14 cellular contexts compared by ENCODE assay signal in the genomic region with DNA sequence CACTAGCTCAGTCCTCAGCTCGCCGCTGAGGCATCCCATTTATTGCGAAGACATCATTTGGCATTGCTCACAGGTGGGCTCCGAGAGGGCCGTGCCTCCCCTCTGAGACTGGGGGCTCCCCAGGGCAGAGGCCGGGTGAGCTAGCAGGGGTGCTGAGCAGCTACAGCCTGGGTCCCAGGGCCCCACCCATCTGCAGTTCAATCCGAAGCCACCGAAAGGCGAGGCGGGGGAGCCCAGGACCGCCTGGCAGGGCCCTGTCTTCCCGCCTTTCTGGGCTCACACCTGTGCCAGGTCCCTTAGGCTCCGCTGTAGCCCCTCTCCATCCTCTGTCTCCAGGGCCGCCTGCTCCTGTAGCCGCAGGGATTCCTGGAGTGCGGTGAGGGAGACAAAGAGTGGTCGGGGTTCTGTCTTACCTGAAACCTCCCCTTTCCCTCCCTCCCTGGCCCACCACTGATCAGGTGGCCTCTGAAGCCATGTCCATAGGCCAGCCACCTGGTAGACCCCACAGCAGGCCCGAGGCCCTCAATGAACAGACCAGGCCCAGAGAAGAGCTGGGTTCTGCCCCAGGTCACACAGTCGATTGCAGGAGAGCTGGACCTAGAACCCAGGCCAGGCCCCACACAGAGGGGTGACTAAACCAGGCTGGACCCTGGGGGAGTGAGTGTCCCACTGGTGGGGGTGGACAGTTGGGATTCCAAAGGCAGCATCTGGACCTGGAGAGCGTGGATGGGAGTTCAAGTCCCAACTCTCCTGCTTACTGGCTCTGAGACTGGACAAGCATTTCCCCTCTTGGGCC. TPM values are rescaled to one million over a fixed set of nuclear protein-coding genes. Genes with fewer than 3 reads are reported as not detected.
A peak's percentile ranks its signal among the peaks of the same experiment; 100 is the strongest.
DNase-seq lines count a peak whose midpoint lies in the region; ATAC-seq and TF ChIP-seq lines count a peak whose summit lies in the region.
"Had no signal": no experiment of that assay in that cellular context is flagged by ENCODE, and none has a peak within 500 bp of the region (broad histone marks: within the 10 kb centered on the region; RNA-seq: fewer than 3 reads in every experiment).

No MANE protein-coding gene starts in this region.

- no peak overlapping the region for H3K4me3 Mint-ChIP-seq in activated T-cell treated with anti-CD3 and anti-CD28 coated beads, Interleukin-2, amount 50 U/mL, for 72 hours
- no peak overlapping the region for H3K4me3 Mint-ChIP-seq in type B pancreatic cell

- no peaks in the 10 kb centered on the region for H3K4me1 Mint-ChIP-seq in activated T-cell treated with anti-CD3 and anti-CD28 coated beads, Interleukin-2, amount 50 U/mL, for 72 hours (ENCODE audit: low read depth)
- peaks cover 4% of the 10 kb centered on the region for H3K4me1 Mint-ChIP-seq in type B pancreatic cell (ENCODE audit: unreplicated experiment)

- H3K36me3 ChIP-seq in mucosa of descending colon (ENCODE audit: low read depth) = peaks cover 12% of the 10 kb centered on the region

- intact Hi-C loops in mucosa of descending colon (cut with DNase I, micrococcal nuclease) = no loop called here

- TF ChIP-seq CTCF in coronary artery (IDR thresholded peaks at IDR 0.05) (no peak), mucosa of descending colon (IDR thresholded peaks at IDR 0.05) (no peak), type B pancreatic cell (conservative IDR thresholded peaks at IDR 0.05) (no peak)

- no peaks in the 10 kb centered on the region for H3K27me3 Mint-ChIP-seq in activated T-cell treated with anti-CD3 and anti-CD28 coated beads, Interleukin-2, amount 50 U/mL, for 72 hours (ENCODE audit: low read depth)
- H3K27me3 Mint-ChIP-seq in type B pancreatic cell = no peaks in the 10 kb centered on the region

- no peak overlapping the region for H3K27ac Mint-ChIP-seq in activated T-cell treated with anti-CD3 and anti-CD28 coated beads, Interleukin-2, amount 50 U/mL, for 72 hours
- H3K27ac Mint-ChIP-seq in type B pancreatic cell = no peak overlapping the region

- H3K9me3 Mint-ChIP-seq in activated T-cell treated with anti-CD3 and anti-CD28 coated beads, Interleukin-2, amount 50 U/mL, for 72 hours = no peaks in the 10 kb centered on the region
- no peaks in the 10 kb centered on the region for H3K9me3 Mint-ChIP-seq in type B pancreatic cell

- H3K4me3 ChIP-seq in coronary artery (no peak overlapping the region), mucosa of descending colon (no peak overlapping the region)
- H3K4me3 ChIP-seq: HAP-1 had no signal

- DNase-seq in activated T-cell treated with anti-CD3 and anti-CD28 coated beads, Interleukin-2, amount 50 U/mL, for 48 hours = peak; percentile 24 to 29
- DNase-seq in activated T-cell treated with anti-CD3 and anti-CD28 coated beads, Interleukin-2, amount 50 U/mL, for 72 hours = no peak
- DNase-seq in coronary artery (ENCODE audit: low spot score) (peak; percentile 85), mucosa of descending colon (peak; percentile 2 to 62 (median 46)), type B pancreatic cell (ENCODE audit: extremely low spot score, unreplicated experiment) (peak; percentile 86), NCI-H1930 (lab: John Stamatoyannopoulos, UW) (no peak)
- DNase-seq: brain microvascular endothelial cell, DMS153, NCI-H1694, SW 1271 had no signal

- no peak overlapping the region for H3K27ac ChIP-seq in coronary artery
- H3K27ac ChIP-seq: brain microvascular endothelial cell, epithelial cell of prostate had no signal

- H3K4me1 ChIP-seq in mucosa of descending colon (ENCODE audit: low read depth) = no peaks in the 10 kb centered on the region
- H3K4me1 ChIP-seq: HAP-1 had no signal

- no peaks in the 10 kb centered on the region for H3K9me3 ChIP-seq in mucosa of descending colon
- H3K9me3 ChIP-seq: HAP-1 had no signal

- ATAC-seq in activated T-cell treated with anti-CD3 and anti-CD28 coated beads, Interleukin-2, amount 50 U/mL, for 72 hours (replicated peaks in 1 of 2) = no peak
- ATAC-seq in mucosa of descending colon (no peak), HG03139 (IDR thresholded peaks at IDR 0.05; ENCODE audit: unreplicated experiment) (no peak), GM18909 (IDR thresholded peaks at IDR 0.05; ENCODE audit: poor library complexity, unreplicated experiment) (no peak)

- peaks cover 0 to 17% of the 10 kb centered on the region in 2 donors for H3K36me3 Mint-ChIP-seq in activated T-cell treated with anti-CD3 and anti-CD28 coated beads, Interleukin-2, amount 50 U/mL, for 72 hours (ENCODE audit: insufficient read depth in 2 of 2)
- peaks cover 24% of the 10 kb centered on the region for H3K36me3 Mint-ChIP-seq in type B pancreatic cell

RNA-seq across cellular contexts. Expression of a gene that starts 18.1 kb away (rescaled TPM):
- total RNA-seq in activated T-cell treated with anti-CD3 and anti-CD28 coated beads, Interleukin-2, amount 50 U/mL, for 72 hours = 10 to 100 TPM; 14.7 to 17.6 TPM
- 100 to 1,000 TPM in 2 of 3 donors, 10 to 100 TPM in 1; 80.2 to 169 (median 104) TPM for total RNA-seq in mucosa of descending colon
- 39.1 and 97.5 TPM in 2 replicates for total RNA-seq in type B pancreatic cell (ENCODE audit: low replicate concordance)

RNA-seq across cellular contexts. Expression of a gene that starts 35.3 kb away (rescaled TPM):
- 1,000 to 10,000 TPM; 1,100 to 1,278 TPM for total RNA-seq in activated T-cell treated with anti-CD3 and anti-CD28 coated beads, Interleukin-2, amount 50 U/mL, for 72 hours
- total RNA-seq in mucosa of descending colon (1,000 to 10,000 TPM; 2,195 to 6,222 (median 2,378) TPM), type B pancreatic cell (ENCODE audit: low replicate concordance) (2,993 and 3,564 TPM in 2 replicates)

Comparison
In these comparisons a context has a peak if more than half of its experiments do, and no peak if none do; other contexts are left out.
1. DNase-seq: peak in activated T-cell treated with anti-CD3 and anti-CD28 coated beads, Interleukin-2, amount 50 U/mL, for 48 hours (2 of 2), coronary artery (single experiment), mucosa of descending colon (3 of 3) and type B pancreatic cell (single experiment); none in activated T-cell treated with anti-CD3 and anti-CD28 coated beads, Interleukin-2, amount 50 U/mL, for 72 hours (0 of 2) and NCI-H1930 (0 of 2).